ENCODE assay signal across 1 cellular context in the genomic region with DNA sequence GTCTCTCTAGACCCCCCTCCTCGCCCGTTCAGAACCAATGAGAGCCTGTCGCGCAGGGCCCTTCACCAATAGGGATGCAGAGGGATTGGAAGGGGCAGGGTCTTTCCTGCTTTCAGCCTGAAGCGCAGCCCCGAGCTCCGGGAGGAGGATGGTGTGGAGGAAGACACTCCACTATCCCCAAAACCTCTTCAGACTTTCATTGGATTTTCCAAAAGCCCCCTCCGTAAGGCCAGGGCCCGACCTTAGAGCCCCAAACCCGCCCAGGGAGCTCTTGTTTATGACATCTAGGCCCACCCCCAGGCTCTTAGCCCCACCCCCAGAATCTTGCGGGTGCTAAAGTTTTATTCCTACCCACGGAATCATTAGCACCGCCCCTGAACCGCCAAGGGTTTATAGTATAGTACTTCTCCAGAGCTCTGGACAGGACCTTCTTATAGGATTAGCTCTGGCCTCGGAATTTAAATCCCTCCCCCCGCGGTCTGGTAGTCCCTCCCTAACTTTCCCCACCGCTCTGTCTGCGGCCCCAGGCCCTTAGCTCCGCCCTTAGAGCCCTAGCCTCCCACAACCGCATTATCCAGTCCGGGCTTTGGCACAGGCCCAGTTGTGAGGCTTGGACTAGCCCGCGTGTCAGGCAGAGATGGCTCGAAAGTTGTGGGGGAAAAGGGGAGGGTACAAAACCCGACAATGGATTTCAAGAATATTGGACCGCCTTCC.
TF ChIP-seq lines count a peak whose summit lies in the region.

No MANE protein-coding gene starts in this region.

TF ChIP-seq in GM12878, 131 proteins besides CTCF, POLR2A, EP300 and RAD21 (continued from another document and continues in another):
- TF ChIP-seq, protein P1, sequence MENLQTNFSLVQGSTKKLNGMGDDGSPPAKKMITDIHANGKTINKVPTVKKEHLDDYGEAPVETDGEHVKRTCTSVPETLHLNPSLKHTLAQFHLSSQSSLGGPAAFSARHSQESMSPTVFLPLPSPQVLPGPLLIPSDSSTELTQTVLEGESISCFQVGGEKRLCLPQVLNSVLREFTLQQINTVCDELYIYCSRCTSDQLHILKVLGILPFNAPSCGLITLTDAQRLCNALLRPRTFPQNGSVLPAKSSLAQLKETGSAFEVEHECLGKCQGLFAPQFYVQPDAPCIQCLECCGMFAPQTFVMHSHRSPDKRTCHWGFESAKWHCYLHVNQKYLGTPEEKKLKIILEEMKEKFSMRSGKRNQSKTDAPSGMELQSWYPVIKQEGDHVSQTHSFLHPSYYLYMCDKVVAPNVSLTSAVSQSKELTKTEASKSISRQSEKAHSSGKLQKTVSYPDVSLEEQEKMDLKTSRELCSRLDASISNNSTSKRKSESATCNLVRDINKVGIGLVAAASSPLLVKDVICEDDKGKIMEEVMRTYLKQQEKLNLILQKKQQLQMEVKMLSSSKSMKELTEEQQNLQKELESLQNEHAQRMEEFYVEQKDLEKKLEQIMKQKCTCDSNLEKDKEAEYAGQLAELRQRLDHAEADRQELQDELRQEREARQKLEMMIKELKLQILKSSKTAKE (IDR thresholded peaks at IDR 0.05; ENCODE audit: low read depth, poor library complexity, severe bottlenecking) = peak; percentile 76
- TF ChIP-seq IRF4 (IDR thresholded peaks at IDR 0.05; ENCODE audit: low read depth, low read length) (0 out of 2 replicates have a peak, but pooled peaks have one; percentile 61), GABPA (IDR thresholded peaks at IDR 0.05; ENCODE audit: low read depth) (no peak), EGR1 (IDR thresholded peaks at IDR 0.05; ENCODE audit: borderline replicate concordance in 1 of 2, low read depth in 2 of 2, low read length in 2 of 2) (0 out of 3 replicates have a peak, but pooled peaks of 1 of the 2 experiments have one; percentile 32), NFYA (IDR thresholded peaks at IDR 0.05; ENCODE audit: borderline replicate concordance, low read depth, low read length) (peak; percentile 80), YY1 (IDR thresholded peaks at IDR 0.05; ENCODE audit: low read depth, low read length) (peak; percentile 84), WRNIP1 (IDR thresholded peaks at IDR 0.05; ENCODE audit: borderline replicate concordance, low read depth, low read length) (no peak; the same call in 1 of the 2 replicates), ZZZ3 (IDR thresholded peaks at IDR 0.05; ENCODE audit: control insufficient read depth, insufficient read length, low read depth) (no peak), TCF12 (IDR thresholded peaks at IDR 0.05; ENCODE audit: low read depth, low read length) (0 out of 2 replicates have a peak, but pooled peaks have one; percentile 29), POLR2AphosphoS5 (IDR thresholded peaks at IDR 0.05; ENCODE audit: low read length) (no peak), HDAC6 (IDR thresholded peaks at IDR 0.05; ENCODE audit: unreplicated experiment) (no peak), ZSCAN29 (IDR thresholded peaks at IDR 0.05) (peak; percentile 90), NFXL1 (IDR thresholded peaks at IDR 0.05; ENCODE audit: borderline replicate concordance) (no peak), TCF7 (IDR thresholded peaks at IDR 0.05; ENCODE audit: borderline replicate concordance) (peak; percentile 57; the same call in 1 of the 2 replicates), YBX1 (IDR thresholded peaks at IDR 0.05) (no peak)
- TF ChIP-seq, protein P2, sequence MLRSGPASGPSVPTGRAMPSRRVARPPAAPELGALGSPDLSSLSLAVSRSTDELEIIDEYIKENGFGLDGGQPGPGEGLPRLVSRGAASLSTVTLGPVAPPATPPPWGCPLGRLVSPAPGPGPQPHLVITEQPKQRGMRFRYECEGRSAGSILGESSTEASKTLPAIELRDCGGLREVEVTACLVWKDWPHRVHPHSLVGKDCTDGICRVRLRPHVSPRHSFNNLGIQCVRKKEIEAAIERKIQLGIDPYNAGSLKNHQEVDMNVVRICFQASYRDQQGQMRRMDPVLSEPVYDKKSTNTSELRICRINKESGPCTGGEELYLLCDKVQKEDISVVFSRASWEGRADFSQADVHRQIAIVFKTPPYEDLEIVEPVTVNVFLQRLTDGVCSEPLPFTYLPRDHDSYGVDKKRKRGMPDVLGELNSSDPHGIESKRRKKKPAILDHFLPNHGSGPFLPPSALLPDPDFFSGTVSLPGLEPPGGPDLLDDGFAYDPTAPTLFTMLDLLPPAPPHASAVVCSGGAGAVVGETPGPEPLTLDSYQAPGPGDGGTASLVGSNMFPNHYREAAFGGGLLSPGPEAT (IDR thresholded peaks at IDR 0.05; ENCODE audit: low read depth) = peak; percentile 88
- TF ChIP-seq, protein P3, sequence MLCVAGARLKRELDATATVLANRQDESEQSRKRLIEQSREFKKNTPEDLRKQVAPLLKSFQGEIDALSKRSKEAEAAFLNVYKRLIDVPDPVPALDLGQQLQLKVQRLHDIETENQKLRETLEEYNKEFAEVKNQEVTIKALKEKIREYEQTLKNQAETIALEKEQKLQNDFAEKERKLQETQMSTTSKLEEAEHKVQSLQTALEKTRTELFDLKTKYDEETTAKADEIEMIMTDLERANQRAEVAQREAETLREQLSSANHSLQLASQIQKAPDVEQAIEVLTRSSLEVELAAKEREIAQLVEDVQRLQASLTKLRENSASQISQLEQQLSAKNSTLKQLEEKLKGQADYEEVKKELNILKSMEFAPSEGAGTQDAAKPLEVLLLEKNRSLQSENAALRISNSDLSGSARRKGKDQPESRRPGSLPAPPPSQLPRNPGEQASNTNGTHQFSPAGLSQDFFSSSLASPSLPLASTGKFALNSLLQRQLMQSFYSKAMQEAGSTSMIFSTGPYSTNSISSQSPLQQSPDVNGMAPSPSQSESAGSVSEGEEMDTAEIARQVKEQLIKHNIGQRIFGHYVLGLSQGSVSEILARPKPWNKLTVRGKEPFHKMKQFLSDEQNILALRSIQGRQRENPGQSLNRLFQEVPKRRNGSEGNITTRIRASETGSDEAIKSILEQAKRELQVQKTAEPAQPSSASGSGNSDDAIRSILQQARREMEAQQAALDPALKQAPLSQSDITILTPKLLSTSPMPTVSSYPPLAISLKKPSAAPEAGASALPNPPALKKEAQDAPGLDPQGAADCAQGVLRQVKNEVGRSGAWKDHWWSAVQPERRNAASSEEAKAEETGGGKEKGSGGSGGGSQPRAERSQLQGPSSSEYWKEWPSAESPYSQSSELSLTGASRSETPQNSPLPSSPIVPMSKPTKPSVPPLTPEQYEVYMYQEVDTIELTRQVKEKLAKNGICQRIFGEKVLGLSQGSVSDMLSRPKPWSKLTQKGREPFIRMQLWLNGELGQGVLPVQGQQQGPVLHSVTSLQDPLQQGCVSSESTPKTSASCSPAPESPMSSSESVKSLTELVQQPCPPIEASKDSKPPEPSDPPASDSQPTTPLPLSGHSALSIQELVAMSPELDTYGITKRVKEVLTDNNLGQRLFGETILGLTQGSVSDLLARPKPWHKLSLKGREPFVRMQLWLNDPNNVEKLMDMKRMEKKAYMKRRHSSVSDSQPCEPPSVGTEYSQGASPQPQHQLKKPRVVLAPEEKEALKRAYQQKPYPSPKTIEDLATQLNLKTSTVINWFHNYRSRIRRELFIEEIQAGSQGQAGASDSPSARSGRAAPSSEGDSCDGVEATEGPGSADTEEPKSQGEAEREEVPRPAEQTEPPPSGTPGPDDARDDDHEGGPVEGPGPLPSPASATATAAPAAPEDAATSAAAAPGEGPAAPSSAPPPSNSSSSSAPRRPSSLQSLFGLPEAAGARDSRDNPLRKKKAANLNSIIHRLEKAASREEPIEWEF (IDR thresholded peaks at IDR 0.05; ENCODE audit: insufficient replicate concordance, low read depth, low read length) = no peak
- TF ChIP-seq, protein P4, sequence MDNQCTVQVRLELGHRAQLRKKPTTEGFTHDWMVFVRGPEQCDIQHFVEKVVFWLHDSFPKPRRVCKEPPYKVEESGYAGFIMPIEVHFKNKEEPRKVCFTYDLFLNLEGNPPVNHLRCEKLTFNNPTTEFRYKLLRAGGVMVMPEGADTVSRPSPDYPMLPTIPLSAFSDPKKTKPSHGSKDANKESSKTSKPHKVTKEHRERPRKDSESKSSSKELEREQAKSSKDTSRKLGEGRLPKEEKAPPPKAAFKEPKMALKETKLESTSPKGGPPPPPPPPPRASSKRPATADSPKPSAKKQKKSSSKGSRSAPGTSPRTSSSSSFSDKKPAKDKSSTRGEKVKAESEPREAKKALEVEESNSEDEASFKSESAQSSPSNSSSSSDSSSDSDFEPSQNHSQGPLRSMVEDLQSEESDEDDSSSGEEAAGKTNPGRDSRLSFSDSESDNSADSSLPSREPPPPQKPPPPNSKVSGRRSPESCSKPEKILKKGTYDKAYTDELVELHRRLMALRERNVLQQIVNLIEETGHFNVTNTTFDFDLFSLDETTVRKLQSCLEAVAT (IDR thresholded peaks at IDR 0.05) = peak; percentile 86
- TF ChIP-seq, protein P5, sequence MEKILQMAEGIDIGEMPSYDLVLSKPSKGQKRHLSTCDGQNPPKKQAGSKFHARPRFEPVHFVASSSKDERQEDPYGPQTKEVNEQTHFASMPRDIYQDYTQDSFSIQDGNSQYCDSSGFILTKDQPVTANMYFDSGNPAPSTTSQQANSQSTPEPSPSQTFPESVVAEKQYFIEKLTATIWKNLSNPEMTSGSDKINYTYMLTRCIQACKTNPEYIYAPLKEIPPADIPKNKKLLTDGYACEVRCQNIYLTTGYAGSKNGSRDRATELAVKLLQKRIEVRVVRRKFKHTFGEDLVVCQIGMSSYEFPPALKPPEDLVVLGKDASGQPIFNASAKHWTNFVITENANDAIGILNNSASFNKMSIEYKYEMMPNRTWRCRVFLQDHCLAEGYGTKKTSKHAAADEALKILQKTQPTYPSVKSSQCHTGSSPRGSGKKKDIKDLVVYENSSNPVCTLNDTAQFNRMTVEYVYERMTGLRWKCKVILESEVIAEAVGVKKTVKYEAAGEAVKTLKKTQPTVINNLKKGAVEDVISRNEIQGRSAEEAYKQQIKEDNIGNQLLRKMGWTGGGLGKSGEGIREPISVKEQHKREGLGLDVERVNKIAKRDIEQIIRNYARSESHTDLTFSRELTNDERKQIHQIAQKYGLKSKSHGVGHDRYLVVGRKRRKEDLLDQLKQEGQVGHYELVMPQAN (conservative IDR thresholded peaks at IDR 0.05) = no peak
- TF ChIP-seq, protein P6, sequence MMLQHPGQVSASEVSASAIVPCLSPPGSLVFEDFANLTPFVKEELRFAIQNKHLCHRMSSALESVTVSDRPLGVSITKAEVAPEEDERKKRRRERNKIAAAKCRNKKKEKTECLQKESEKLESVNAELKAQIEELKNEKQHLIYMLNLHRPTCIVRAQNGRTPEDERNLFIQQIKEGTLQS (IDR thresholded peaks at IDR 0.05; ENCODE audit: borderline replicate concordance, extremely low read depth, low read depth, low read length) = no peak
- TF ChIP-seq, protein P7, sequence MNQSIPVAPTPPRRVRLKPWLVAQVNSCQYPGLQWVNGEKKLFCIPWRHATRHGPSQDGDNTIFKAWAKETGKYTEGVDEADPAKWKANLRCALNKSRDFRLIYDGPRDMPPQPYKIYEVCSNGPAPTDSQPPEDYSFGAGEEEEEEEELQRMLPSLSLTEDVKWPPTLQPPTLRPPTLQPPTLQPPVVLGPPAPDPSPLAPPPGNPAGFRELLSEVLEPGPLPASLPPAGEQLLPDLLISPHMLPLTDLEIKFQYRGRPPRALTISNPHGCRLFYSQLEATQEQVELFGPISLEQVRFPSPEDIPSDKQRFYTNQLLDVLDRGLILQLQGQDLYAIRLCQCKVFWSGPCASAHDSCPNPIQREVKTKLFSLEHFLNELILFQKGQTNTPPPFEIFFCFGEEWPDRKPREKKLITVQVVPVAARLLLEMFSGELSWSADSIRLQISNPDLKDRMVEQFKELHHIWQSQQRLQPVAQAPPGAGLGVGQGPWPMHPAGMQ (IDR thresholded peaks at IDR 0.05; ENCODE audit: borderline replicate concordance) = no peak
- TF ChIP-seq, protein P8, sequence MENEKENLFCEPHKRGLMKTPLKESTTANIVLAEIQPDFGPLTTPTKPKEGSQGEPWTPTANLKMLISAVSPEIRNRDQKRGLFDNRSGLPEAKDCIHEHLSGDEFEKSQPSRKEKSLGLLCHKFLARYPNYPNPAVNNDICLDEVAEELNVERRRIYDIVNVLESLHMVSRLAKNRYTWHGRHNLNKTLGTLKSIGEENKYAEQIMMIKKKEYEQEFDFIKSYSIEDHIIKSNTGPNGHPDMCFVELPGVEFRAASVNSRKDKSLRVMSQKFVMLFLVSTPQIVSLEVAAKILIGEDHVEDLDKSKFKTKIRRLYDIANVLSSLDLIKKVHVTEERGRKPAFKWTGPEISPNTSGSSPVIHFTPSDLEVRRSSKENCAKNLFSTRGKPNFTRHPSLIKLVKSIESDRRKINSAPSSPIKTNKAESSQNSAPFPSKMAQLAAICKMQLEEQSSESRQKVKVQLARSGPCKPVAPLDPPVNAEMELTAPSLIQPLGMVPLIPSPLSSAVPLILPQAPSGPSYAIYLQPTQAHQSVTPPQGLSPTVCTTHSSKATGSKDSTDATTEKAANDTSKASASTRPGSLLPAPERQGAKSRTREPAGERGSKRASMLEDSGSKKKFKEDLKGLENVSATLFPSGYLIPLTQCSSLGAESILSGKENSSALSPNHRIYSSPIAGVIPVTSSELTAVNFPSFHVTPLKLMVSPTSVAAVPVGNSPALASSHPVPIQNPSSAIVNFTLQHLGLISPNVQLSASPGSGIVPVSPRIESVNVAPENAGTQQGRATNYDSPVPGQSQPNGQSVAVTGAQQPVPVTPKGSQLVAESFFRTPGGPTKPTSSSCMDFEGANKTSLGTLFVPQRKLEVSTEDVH (IDR thresholded peaks at IDR 0.05; ENCODE audit: low read depth, partially characterized antibody) = no peak
- TF ChIP-seq, protein P9, sequence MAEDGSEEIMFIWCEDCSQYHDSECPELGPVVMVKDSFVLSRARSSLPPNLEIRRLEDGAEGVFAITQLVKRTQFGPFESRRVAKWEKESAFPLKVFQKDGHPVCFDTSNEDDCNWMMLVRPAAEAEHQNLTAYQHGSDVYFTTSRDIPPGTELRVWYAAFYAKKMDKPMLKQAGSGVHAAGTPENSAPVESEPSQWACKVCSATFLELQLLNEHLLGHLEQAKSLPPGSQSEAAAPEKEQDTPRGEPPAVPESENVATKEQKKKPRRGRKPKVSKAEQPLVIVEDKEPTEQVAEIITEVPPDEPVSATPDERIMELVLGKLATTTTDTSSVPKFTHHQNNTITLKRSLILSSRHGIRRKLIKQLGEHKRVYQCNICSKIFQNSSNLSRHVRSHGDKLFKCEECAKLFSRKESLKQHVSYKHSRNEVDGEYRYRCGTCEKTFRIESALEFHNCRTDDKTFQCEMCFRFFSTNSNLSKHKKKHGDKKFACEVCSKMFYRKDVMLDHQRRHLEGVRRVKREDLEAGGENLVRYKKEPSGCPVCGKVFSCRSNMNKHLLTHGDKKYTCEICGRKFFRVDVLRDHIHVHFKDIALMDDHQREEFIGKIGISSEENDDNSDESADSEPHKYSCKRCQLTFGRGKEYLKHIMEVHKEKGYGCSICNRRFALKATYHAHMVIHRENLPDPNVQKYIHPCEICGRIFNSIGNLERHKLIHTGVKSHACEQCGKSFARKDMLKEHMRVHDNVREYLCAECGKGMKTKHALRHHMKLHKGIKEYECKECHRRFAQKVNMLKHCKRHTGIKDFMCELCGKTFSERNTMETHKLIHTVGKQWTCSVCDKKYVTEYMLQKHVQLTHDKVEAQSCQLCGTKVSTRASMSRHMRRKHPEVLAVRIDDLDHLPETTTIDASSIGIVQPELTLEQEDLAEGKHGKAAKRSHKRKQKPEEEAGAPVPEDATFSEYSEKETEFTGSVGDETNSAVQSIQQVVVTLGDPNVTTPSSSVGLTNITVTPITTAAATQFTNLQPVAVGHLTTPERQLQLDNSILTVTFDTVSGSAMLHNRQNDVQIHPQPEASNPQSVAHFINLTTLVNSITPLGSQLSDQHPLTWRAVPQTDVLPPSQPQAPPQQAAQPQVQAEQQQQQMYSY (CRISPR knock-in tag; IDR thresholded peaks at IDR 0.05) = no peak
- TF ChIP-seq, protein P10, sequence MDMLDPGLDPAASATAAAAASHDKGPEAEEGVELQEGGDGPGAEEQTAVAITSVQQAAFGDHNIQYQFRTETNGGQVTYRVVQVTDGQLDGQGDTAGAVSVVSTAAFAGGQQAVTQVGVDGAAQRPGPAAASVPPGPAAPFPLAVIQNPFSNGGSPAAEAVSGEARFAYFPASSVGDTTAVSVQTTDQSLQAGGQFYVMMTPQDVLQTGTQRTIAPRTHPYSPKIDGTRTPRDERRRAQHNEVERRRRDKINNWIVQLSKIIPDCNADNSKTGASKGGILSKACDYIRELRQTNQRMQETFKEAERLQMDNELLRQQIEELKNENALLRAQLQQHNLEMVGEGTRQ (IDR thresholded peaks at IDR 0.05; ENCODE audit: borderline replicate concordance, low read depth, low read length) = no peak
